ENCODE assay signal across 7 cellular contexts in genomic region chr2:5440147-5440546, GRCh38.
"Had no signal": no experiment of that assay in that cellular context is flagged by ENCODE, and none has a peak within 500 bp of the region (broad histone marks: within the 10 kb centered on the region; RNA-seq: fewer than 3 reads in every experiment).

No MANE protein-coding gene starts in this region.

- FAIRE-seq: HTR-8/SVneo, K562 had no signal

- H3K36me3 Mint-ChIP-seq: IgD-negative memory B cell had no signal

- H3K27ac ChIP-seq: HL-60 had no signal

- H3K27me3 Mint-ChIP-seq: IgD-negative memory B cell had no signal

- DNase-seq: IMR-90, KBM-7, KG1 had no signal

- H3K4me1 Mint-ChIP-seq: IgD-negative memory B cell had no signal

- H3K27ac Mint-ChIP-seq: IgD-negative memory B cell had no signal

- ATAC-seq: K562 had no signal

- H3K4me3 Mint-ChIP-seq: IgD-negative memory B cell had no signal

- H3K4me3 ChIP-seq: K562 had no signal
